In the genomic region with DNA sequence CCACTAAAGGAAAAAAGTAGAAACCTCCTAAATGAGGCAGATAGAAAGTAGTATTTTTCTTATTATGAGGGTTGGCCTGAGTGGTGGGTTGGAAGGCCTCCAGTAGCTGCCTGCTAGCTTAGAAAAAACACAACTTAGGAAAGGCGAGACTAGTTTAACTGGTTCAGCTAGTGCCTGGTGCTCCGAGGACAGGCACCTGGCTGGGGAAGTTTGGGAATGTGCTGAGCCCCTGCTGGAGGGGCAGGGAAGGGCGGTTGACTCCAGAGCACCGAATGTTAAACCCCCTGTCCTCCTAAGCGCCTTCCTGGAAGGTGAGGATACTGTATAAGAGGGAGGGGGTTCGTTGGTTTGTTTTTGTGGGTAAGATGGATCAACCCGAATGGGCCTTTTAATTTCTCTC, we compare ENCODE assay signal across 8 cellular contexts. TPM values are rescaled to one million over a fixed set of nuclear protein-coding genes. Genes with fewer than 3 reads are reported as not detected.
DNase-seq lines count a peak whose midpoint lies in the region; ATAC-seq, FAIRE-seq and TF ChIP-seq lines count a peak whose summit lies in the region.

No MANE protein-coding gene starts in this region.

- no peaks in the 10 kb centered on the region for H3K9me1 ChIP-seq in endothelial cell of umbilical vein (replicated peaks; ENCODE audit: control insufficient read depth, extremely low read depth, insufficient read depth, low read length)

- POLR2A ChIA-PET in endothelial cell of umbilical vein (lab: Charles Lee) = no interaction called here

- H2AFZ ChIP-seq in endothelial cell of umbilical vein (ENCODE audit: low read depth, low read length) = no peak overlapping the region
- no peak overlapping the region for H2AFZ ChIP-seq in parathyroid adenoma

- H3K36me3 ChIP-seq in endothelial cell of umbilical vein (ENCODE audit: control insufficient read depth in 2 of 2, extremely low read depth in 1 of 2, insufficient read depth in 2 of 2, low read length in 2 of 2) = peaks cover 0 to 13% of the 10 kb centered on the region in 2 experiments
- no peaks in the 10 kb centered on the region for H3K36me3 ChIP-seq in parathyroid adenoma (ENCODE audit: control insufficient read depth, insufficient read depth, low read length)

- TF ChIP-seq POLR2A in endothelial cell of umbilical vein (IDR thresholded peaks at IDR 0.05; ENCODE audit: low read depth, low read length) = no peak

- no peak for ATAC-seq in HG03342 (IDR thresholded peaks at IDR 0.05; ENCODE audit: unreplicated experiment)
- ATAC-seq in GM21717 (IDR thresholded peaks at IDR 0.05; ENCODE audit: unreplicated experiment) = no peak

- no peak overlapping the region for H3K9ac ChIP-seq in endothelial cell of umbilical vein (replicated peaks; ENCODE audit: extremely low read depth, insufficient read depth, low read length)
- H3K9ac ChIP-seq in parathyroid adenoma = no peak overlapping the region

- peak; percentile 63 for TF ChIP-seq CTCF in LNCAP (IDR thresholded peaks at IDR 0.05)
- peak; percentile 13 to 38 for TF ChIP-seq CTCF in endothelial cell of umbilical vein (IDR thresholded peaks at IDR 0.05; ENCODE audit: extremely low read depth in 1 of 2, insufficient read depth in 1 of 2, low read depth in 1 of 2, low read length in 2 of 2)
- peak; percentile 48 for TF ChIP-seq CTCF in parathyroid adenoma (IDR thresholded peaks at IDR 0.05)
- no peak for TF ChIP-seq CTCF in GM20000 (IDR thresholded peaks at IDR 0.05; ENCODE audit: extremely low read depth, missing control alignments)

- no peaks in the 10 kb centered on the region for H4K20me1 ChIP-seq in endothelial cell of umbilical vein (replicated peaks; ENCODE audit: control insufficient read depth, extremely low read depth, insufficient read depth, low read length)

- H3K27me3 ChIP-seq in endothelial cell of umbilical vein (ENCODE audit: control insufficient read depth in 2 of 2, insufficient read depth in 2 of 2, low read length in 2 of 2) (no peaks in the 10 kb centered on the region), parathyroid adenoma (ENCODE audit: control insufficient read depth, insufficient read depth, low read length) (no peaks in the 10 kb centered on the region)

- H3K4me3 ChIP-seq in endothelial cell of umbilical vein (replicated peaks in 1 of 3; ENCODE audit: insufficient read depth in 1 of 3, low read depth in 1 of 3, low read length in 3 of 3) (no peak overlapping the region), parathyroid adenoma (ENCODE audit: low read depth, low read length) (no peak overlapping the region)

- dilution Hi-C loops in endothelial cell of umbilical vein (cut with MboI; ENCODE audit: extremely low pct_ligation_motif_present, low sequenced_read_pairs) = no loop called here

- H3K9me3 ChIP-seq in endothelial cell of umbilical vein (replicated peaks; ENCODE audit: control insufficient read depth, insufficient read depth, low read length) = no peaks in the 10 kb centered on the region
- no peaks in the 10 kb centered on the region for H3K9me3 ChIP-seq in parathyroid adenoma (ENCODE audit: control insufficient read depth, low read length)

- no peak overlapping the region for H3K4me2 ChIP-seq in endothelial cell of umbilical vein (ENCODE audit: insufficient read depth, low read length)
- peak overlapping the region; percentile 34 for H3K4me2 ChIP-seq in parathyroid adenoma (ENCODE audit: low read length)

- no TSS peak for BruUV-seq in endothelial cell of umbilical vein (replicated peaks; lab: Mats Ljungman, UMichigan)

- intact Hi-C loops in endothelial cell of umbilical vein (cut with micrococcal nuclease) = no loop called here

- H3K4me1 ChIP-seq in endothelial cell of umbilical vein (ENCODE audit: control insufficient read depth, extremely low read depth, insufficient read depth, low read length) = peaks cover 11% of the 10 kb centered on the region
- H3K4me1 ChIP-seq in parathyroid adenoma = peaks cover 50% of the 10 kb centered on the region

- FAIRE-seq in endothelial cell of umbilical vein (lab: Jason Lieb, UNC) = no peak

- no peaks in the 10 kb centered on the region for H3K79me2 ChIP-seq in endothelial cell of umbilical vein (ENCODE audit: control insufficient read depth, insufficient read depth, low read length)
- peaks cover 70% of the 10 kb centered on the region for H3K79me2 ChIP-seq in parathyroid adenoma

- CTCF ChIA-PET in endothelial cell of umbilical vein (lab: Charles Lee) = interaction anchor here (1.2 to 3.9 kb wide), 2 partner anchors 9 to 20 kb away, joined by 3 to 15 read pairs; a partner anchor contains a TSS

- H3K27ac ChIP-seq in endothelial cell of umbilical vein (ENCODE audit: insufficient read depth, low read depth, low read length) (no peak overlapping the region), parathyroid adenoma (peak overlapping the region; percentile 27)

- peak; percentile 70 for DNase-seq in DMS79 treated with DMSO at 0.1 percent for 48 hours (lab: John Stamatoyannopoulos, UW)
- no peak for DNase-seq in endothelial cell of umbilical vein (ENCODE audit: low read depth, low spot score)
- DNase-seq in effector CD8-positive, alpha-beta T cell (lab: John Stamatoyannopoulos, UW) = no peak
- DNase-seq in GM20000 (ENCODE audit: low spot score) = no peak

TF ChIP-seq in endothelial cell of umbilical vein, 7 proteins besides CTCF, POLR2A, EP300 and RAD21:
- TF ChIP-seq MYC (IDR thresholded peaks at IDR 0.05; ENCODE audit: low read depth, low read length) = no peak
- TF ChIP-seq EZH2 (IDR thresholded peaks at IDR 0.05; ENCODE audit: borderline replicate concordance, low read depth, low read length, severe bottlenecking) = no peak
- TF ChIP-seq, protein P1, sequence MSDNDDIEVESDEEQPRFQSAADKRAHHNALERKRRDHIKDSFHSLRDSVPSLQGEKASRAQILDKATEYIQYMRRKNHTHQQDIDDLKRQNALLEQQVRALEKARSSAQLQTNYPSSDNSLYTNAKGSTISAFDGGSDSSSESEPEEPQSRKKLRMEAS (IDR thresholded peaks at IDR 0.05; ENCODE audit: insufficient read depth, insufficient read length) = no peak
- no peak for TF ChIP-seq JUN (IDR thresholded peaks at IDR 0.05; ENCODE audit: borderline replicate concordance, insufficient read depth, insufficient read length, low read depth)
- TF ChIP-seq GATA2 (IDR thresholded peaks at IDR 0.05; ENCODE audit: insufficient read depth, insufficient read length, low read depth, low read length) = no peak
- TF ChIP-seq POLR2AphosphoS5 (IDR thresholded peaks at IDR 0.05; ENCODE audit: insufficient read depth, low read depth, low read length) = no peak
- no peak for TF ChIP-seq FOS (IDR thresholded peaks at IDR 0.05; ENCODE audit: borderline replicate concordance, insufficient read depth, low read length)

RNA-seq across cellular contexts. Expression of a gene that starts 19.9 kb away (rescaled TPM):
- total RNA-seq in endothelial cell of umbilical vein = not detected in 2 replicates
- 0.41 and 0.54 TPM in 2 replicates for polyA plus RNA-seq in endothelial cell of umbilical vein
- 0.19 and 0.41 TPM in 2 replicates for polyA plus RNA-seq in endothelial cell of umbilical vein (2011; cell fraction: cytosol; rRNA removed)
- 0.41 and 0.76 TPM in 2 replicates for polyA plus RNA-seq in endothelial cell of umbilical vein (2011; cell fraction: nucleus; rRNA removed)
- polyA plus RNA-seq in endothelial cell of umbilical vein (2012) = 0.13 and 0.63 TPM in 2 replicates
- 0.12 and 0.15 TPM in 2 replicates for polyA minus RNA-seq in endothelial cell of umbilical vein
- not detected for polyA minus RNA-seq in endothelial cell of umbilical vein (2011; cell fraction: cytosol; rRNA and poly(A)+ RNA removed)
- polyA minus RNA-seq in endothelial cell of umbilical vein (2011; cell fraction: nucleus; rRNA and poly(A)+ RNA removed) = not detected in 2 replicates

RNA-seq across cellular contexts. Expression of a gene that starts 51.6 kb away (rescaled TPM):
- 9.8 and 13.9 TPM in 2 replicates for total RNA-seq in endothelial cell of umbilical vein
- 2.3 and 2.8 TPM in 2 replicates for polyA plus RNA-seq in endothelial cell of umbilical vein
- polyA plus RNA-seq in endothelial cell of umbilical vein (2011; cell fraction: cytosol; rRNA removed) = 4.1 and 5.0 TPM in 2 replicates
- polyA plus RNA-seq in endothelial cell of umbilical vein (2011; cell fraction: nucleus; rRNA removed) = 2.9 and 3.7 TPM in 2 replicates
- polyA plus RNA-seq in endothelial cell of umbilical vein (2012) = 7.5 and 9.5 TPM in 2 replicates
- polyA minus RNA-seq in endothelial cell of umbilical vein = 3.3 and 3.9 TPM in 2 replicates
- polyA minus RNA-seq in endothelial cell of umbilical vein (2011; cell fraction: cytosol; rRNA and poly(A)+ RNA removed) = 16.6 TPM
- 4.3 and 6.6 TPM in 2 replicates for polyA minus RNA-seq in endothelial cell of umbilical vein (2011; cell fraction: nucleus; rRNA and poly(A)+ RNA removed)
